In genomic region chr1:13992489-13993285, GRCh38 we compare ENCODE assay signal across 2 cellular contexts.
TF ChIP-seq lines count a peak whose summit lies in the region.

No MANE protein-coding gene starts in this region.

TF ChIP-seq in GM23338, 12 proteins besides CTCF, POLR2A, EP300 and RAD21:
- no peak for TF ChIP-seq ETS1 (IDR thresholded peaks at IDR 0.05)
- no peak for TF ChIP-seq CREB1 (CRISPR knock-in tag; IDR thresholded peaks at IDR 0.05; ENCODE audit: low read depth)

TF ChIP-seq in SK-N-SH treated with all-trans-retinoic acid at 6 μM for 48 hours, 23 proteins besides CTCF, POLR2A, EP300 and RAD21:
- TF ChIP-seq OSR1 (CRISPR knock-in tag; IDR thresholded peaks at IDR 0.05) (no peak), ZC3H10 (CRISPR knock-in tag; IDR thresholded peaks at IDR 0.05) (no peak), TSHZ2 (CRISPR knock-in tag; IDR thresholded peaks at IDR 0.05) (no peak), PATZ1 (CRISPR knock-in tag; IDR thresholded peaks at IDR 0.05; ENCODE audit: borderline replicate concordance) (no peak)
